Comparison of ENCODE assay signal across 8 cellular contexts in genomic region chr19:50329926-50330294, GRCh38. TPM values are rescaled to one million over a fixed set of nuclear protein-coding genes. Genes with fewer than 3 reads are reported as not detected.
A peak's percentile ranks its signal among the peaks of the same experiment; 100 is the strongest.
DNase-seq lines count a peak whose midpoint lies in the region; ATAC-seq and TF ChIP-seq lines count a peak whose summit lies in the region.
"Not testable (repeated sequence)": the region's sequence is repeated elsewhere in the genome, so short reads cannot be mapped to it uniquely, and the experiment has no call there.

No MANE protein-coding gene starts in this region.

- H3K4me1 ChIP-seq in CD8-positive, alpha-beta memory T cell (ENCODE audit: insufficient read depth, low read length) = peaks cover 55% of the 10 kb centered on the region
- H3K4me1 ChIP-seq in adrenal gland (replicated peaks in 1 of 2) (peaks cover 12 to 13% of the 10 kb centered on the region in 2 donors), liver (ENCODE audit: control insufficient read depth in 4 of 4, insufficient read depth in 4 of 4, low read length in 3 of 4) (peaks cover 22 to 67% (median 47%) of the 10 kb centered on the region in 4 donors), trophoblast cell (ENCODE audit: control insufficient read depth in 1 of 2, insufficient read depth in 2 of 2, low read length in 2 of 2) (peaks cover 23 to 36% of the 10 kb centered on the region in 2 experiments), thoracic aorta (ENCODE audit: control insufficient read depth in 1 of 2, low read depth in 2 of 2) (peaks cover 11 to 36% of the 10 kb centered on the region in 2 donors)

- peak overlapping the region; percentile 59 for H3K27ac ChIP-seq in CD8-positive, alpha-beta memory T cell (ENCODE audit: low read depth, low read length)
- H3K27ac ChIP-seq in adrenal gland = peak overlapping the region in 4 of 5 donors; percentile 4 to 69 (median 38)
- H3K27ac ChIP-seq in liver (ENCODE audit: low read depth in 1 of 2, low read length in 2 of 2) = peak overlapping the region; percentile 63 to 81
- peak overlapping the region; percentile 91 for H3K27ac ChIP-seq in trophoblast cell (ENCODE audit: low read depth, low read length)
- H3K27ac ChIP-seq in thoracic aorta = peak overlapping the region; percentile 3 to 43

- WGBS in adrenal gland, 4 donors = 14 to 19% (median 17%) methylated on average over 18 of the region's 18 CpGs
- 26% methylated on average over 18 of the region's 18 CpGs for WGBS in liver
- WGBS in trophoblast cell (ENCODE audit: extremely low coverage, insufficient coverage, insufficient read length) = no CpG with 5 or more reads among the region's 18 CpGs

- not testable (repeated sequence) for H3K36me3 Mint-ChIP-seq in CD8-positive, alpha-beta memory T cell
- peaks cover 18% of the 10 kb centered on the region for H3K36me3 Mint-ChIP-seq in activated CD4-positive, alpha-beta T cell treated with anti-CD3 and anti-CD28 coated beads for 36 hours (ENCODE audit: low read depth)

- CTCF ChIA-PET in CD8-positive, alpha-beta memory T cell (lab: Charles Lee) = not testable (repeated sequence)
- CTCF ChIA-PET in activated CD4-positive, alpha-beta T cell treated with anti-CD3 and anti-CD28 coated beads for 36 hours (lab: Charles Lee) = interaction anchor here (0.8 to 1.0 kb wide), 3 partner anchors 11 to 1378 kb away, joined by 3 read pairs; no protein-coding TSS in a partner anchor

- intact Hi-C loops in activated CD4-positive, alpha-beta T cell treated with anti-CD3 and anti-CD28 coated beads for 36 hours (cut with DNase I, micrococcal nuclease) = loop anchor here (1.0 to 5.0 kb wide), 8 partner anchors 29 to 474 kb away; partner anchors contain the start of genes AKT1S1 (in 1 of the 2), JOSD2 (in 1 of the 2), NR1H2 (in 1 of the 2) and TBC1D17 (in 1 of the 2)
- intact Hi-C loops in adrenal gland (cut with DNase I) = not testable (repeated sequence)

- H3K9me3 Mint-ChIP-seq in CD8-positive, alpha-beta memory T cell = peaks cover 4 to 29% (median 20%) of the 10 kb centered on the region in 5 donors
- not testable (repeated sequence) for H3K9me3 Mint-ChIP-seq in activated CD4-positive, alpha-beta T cell treated with anti-CD3 and anti-CD28 coated beads for 36 hours (ENCODE audit: low read depth)

- not testable (repeated sequence) for H3K36me3 ChIP-seq in CD8-positive, alpha-beta memory T cell (ENCODE audit: insufficient read depth, low read length); adrenal gland (replicated peaks in 1 of 2); liver (ENCODE audit: control insufficient read depth in 4 of 4, insufficient read depth in 3 of 4, low read depth in 1 of 4, low read length in 3 of 4); trophoblast cell (ENCODE audit: control insufficient read depth in 1 of 2, insufficient read depth in 2 of 2, low read length in 2 of 2); thoracic aorta

- peak overlapping the region; percentile 71 for H2BK5ac ChIP-seq in trophoblast cell (ENCODE audit: low read depth, low read length, poor library complexity)

- H3K14ac ChIP-seq in trophoblast cell (ENCODE audit: low read length) = peak overlapping the region; percentile 85

- H3K4me1 Mint-ChIP-seq in CD8-positive, alpha-beta memory T cell = peaks cover 44 to 72% (median 62%) of the 10 kb centered on the region in 3 donors
- H3K4me1 Mint-ChIP-seq in activated CD4-positive, alpha-beta T cell treated with anti-CD3 and anti-CD28 coated beads for 36 hours = peaks cover 64% of the 10 kb centered on the region

- H2AK5ac ChIP-seq in trophoblast cell (ENCODE audit: low read length) = not testable (repeated sequence)

- peak overlapping the region; percentile 1 for H4K12ac ChIP-seq in trophoblast cell (ENCODE audit: low read depth, low read length)

- H3K79me2 ChIP-seq in trophoblast cell (ENCODE audit: control insufficient read depth, insufficient read depth, low read length, poor library complexity) = peaks cover 25% of the 10 kb centered on the region

- TF ChIP-seq POLR2A in adrenal gland (IDR thresholded peaks at IDR 0.05) = not testable (repeated sequence)

- peak overlapping the region; percentile 59 to 82 (median 74) for H3K4me3 Mint-ChIP-seq in CD8-positive, alpha-beta memory T cell
- peak overlapping the region; percentile 75 for H3K4me3 Mint-ChIP-seq in activated CD4-positive, alpha-beta T cell treated with anti-CD3 and anti-CD28 coated beads for 36 hours

- H4K8ac ChIP-seq in trophoblast cell (ENCODE audit: low read depth, low read length) = peak overlapping the region; percentile 48

- TF ChIP-seq CTCF in adrenal gland (IDR thresholded peaks at IDR 0.05); epithelial cell of proximal tubule (conservative IDR thresholded peaks at IDR 0.05; ENCODE audit: low read depth, low read length); liver (IDR thresholded peaks at IDR 0.05; ENCODE audit: low read depth, low read length, missing input control); thoracic aorta (IDR thresholded peaks at IDR 0.05): not testable (repeated sequence)

- H2AFZ ChIP-seq in trophoblast cell (ENCODE audit: insufficient read depth, low read length, poor library complexity) = peak overlapping the region; percentile 0

- H3K27ac Mint-ChIP-seq in CD8-positive, alpha-beta memory T cell = peak overlapping the region in 7 of 8 donors; percentile 61 to 93 (median 75)
- H3K27ac Mint-ChIP-seq in activated CD4-positive, alpha-beta T cell treated with anti-CD3 and anti-CD28 coated beads for 36 hours = peak overlapping the region; percentile 86

- H3K9ac ChIP-seq in liver (ENCODE audit: low read depth in 1 of 2, low read length in 2 of 2) = not testable (repeated sequence)
- peak overlapping the region; percentile 84 for H3K9ac ChIP-seq in trophoblast cell (ENCODE audit: low read length)

- peaks cover 65 to 69% of the 10 kb centered on the region in 2 donors for H3K27me3 Mint-ChIP-seq in CD8-positive, alpha-beta memory T cell
- H3K27me3 Mint-ChIP-seq in activated CD4-positive, alpha-beta T cell treated with anti-CD3 and anti-CD28 coated beads for 36 hours = peaks cover 33% of the 10 kb centered on the region

- DNase-seq in CD8-positive, alpha-beta memory T cell; Jurkat, Clone E6-1 (ENCODE audit: low read depth, low spot score); epithelial cell of proximal tubule (ENCODE audit: low read depth); trophoblast cell; thoracic aorta (ENCODE audit: low spot score): not testable (repeated sequence)
- DNase-seq in activated CD4-positive, alpha-beta T cell treated with anti-CD3 and anti-CD28 coated beads for 36 hours = peak; percentile 42
- peak in 1 of 7 donors; percentile 18 for DNase-seq in adrenal gland

- peak overlapping the region; percentile 59 for H4K91ac ChIP-seq in trophoblast cell (ENCODE audit: low read depth, low read length)

- not testable (repeated sequence) for H2BK12ac ChIP-seq in trophoblast cell (ENCODE audit: low read length)

- H3K18ac ChIP-seq in trophoblast cell (ENCODE audit: low read length) = peak overlapping the region; percentile 3

- TF ChIP-seq RAD21 in liver (IDR thresholded peaks at IDR 0.05) = not testable (repeated sequence)

- peak overlapping the region; percentile 16 for H2BK120ac ChIP-seq in trophoblast cell (ENCODE audit: insufficient read depth, low read length, poor library complexity)

- not testable (repeated sequence) for H3K23ac ChIP-seq in trophoblast cell (ENCODE audit: low read length)

- peaks cover 52% of the 10 kb centered on the region for H3K27me3 ChIP-seq in CD8-positive, alpha-beta memory T cell (ENCODE audit: insufficient read depth, low read length, poor library complexity, severe bottlenecking)
- H3K27me3 ChIP-seq in adrenal gland = peaks cover 12% of the 10 kb centered on the region
- H3K27me3 ChIP-seq in liver (ENCODE audit: control insufficient read depth in 4 of 4, insufficient read depth in 4 of 4, low read length in 3 of 4); trophoblast cell (ENCODE audit: insufficient read depth, low read length): not testable (repeated sequence)
- peaks cover 15% of the 10 kb centered on the region for H3K27me3 ChIP-seq in thoracic aorta (replicated peaks; ENCODE audit: insufficient read depth)

- peak overlapping the region; percentile 65 for H3K4me2 ChIP-seq in trophoblast cell (ENCODE audit: low read length)

- H3K4ac ChIP-seq in trophoblast cell (ENCODE audit: low read depth, low read length) = peak overlapping the region; percentile 1

- not testable (repeated sequence) for ATAC-seq in activated CD4-positive, alpha-beta T cell treated with anti-CD3 and anti-CD28 coated beads for 36 hours; thoracic aorta (ENCODE audit: insufficient number of reproducible peaks, low FRiP score, low read depth)

- H3K4me3 ChIP-seq in CD8-positive, alpha-beta memory T cell (ENCODE audit: low read length) = peak overlapping the region; percentile 61
- peak overlapping the region; percentile 45 for H3K4me3 ChIP-seq in Jurkat, Clone E6-1 (ENCODE audit: low read length)
- H3K4me3 ChIP-seq in adrenal gland (peak overlapping the region in 1 of 4 donors; percentile 43), epithelial cell of proximal tubule (ENCODE audit: low read depth, low read length) (peak overlapping the region; percentile 70), trophoblast cell (ENCODE audit: low read depth, low read length) (peak overlapping the region; percentile 83), thoracic aorta (peak overlapping the region; percentile 57)
- H3K4me3 ChIP-seq in liver (ENCODE audit: low read depth in 1 of 3, low read length in 3 of 3) = not testable (repeated sequence)

- not testable (repeated sequence) for H3K9me3 ChIP-seq in CD8-positive, alpha-beta memory T cell (ENCODE audit: low read length); adrenal gland (replicated peaks in 1 of 3); liver (ENCODE audit: control insufficient read depth in 4 of 4, low read length in 3 of 4); trophoblast cell (ENCODE audit: insufficient read depth, low read depth, low read length); thoracic aorta

- peaks cover 46% of the 10 kb centered on the region for H3K79me1 ChIP-seq in trophoblast cell (ENCODE audit: low read length)

- POLR2A ChIA-PET in CD8-positive, alpha-beta memory T cell (lab: Charles Lee); activated CD4-positive, alpha-beta T cell treated with anti-CD3 and anti-CD28 coated beads for 36 hours (lab: Charles Lee): not testable (repeated sequence)

RNA-seq across cellular contexts. Expression of gene KCNC3, which starts 0.7 kb away (rescaled TPM):
- under 1 TPM; 0.68 to 0.73 TPM for total RNA-seq in CD8-positive, alpha-beta memory T cell
- not detected for polyA plus RNA-seq in CD8-positive, alpha-beta memory T cell
- polyA plus RNA-seq in Jurkat, Clone E6-1 (2012; ENCODE audit: insufficient read depth, insufficient read length) = 0.96 TPM
- 1 to 10 TPM; 9.1 to 9.7 TPM for total RNA-seq in activated CD4-positive, alpha-beta T cell treated with anti-CD3 and anti-CD28 coated beads for 36 hours
- total RNA-seq in adrenal gland = 1 to 10 TPM in 6 of 8 donors, under 1 TPM in 2; 0.17 to 3.0 (median 1.5) TPM
- 1 to 10 TPM in 1 of 3 donors, under 1 TPM in 2; 0.79 to 7.3 (median 0.88) TPM for polyA plus RNA-seq in adrenal gland
- total RNA-seq in epithelial cell of proximal tubule = 0.07 and 0.35 TPM in 2 replicates
- total RNA-seq in liver = 1 to 10 TPM in 1 of 2 donors, under 1 TPM in 1; 0.84 to 1.4 TPM
- 1 to 10 TPM in 1 of 2 donors, under 1 TPM in 1; 0.56 to 1.6 TPM for polyA plus RNA-seq in liver
- 22.5 and 22.6 TPM in 2 replicates for polyA plus RNA-seq in trophoblast cell (2013)
- total RNA-seq in thoracic aorta = 1 to 10 TPM; 1.3 to 4.2 TPM

RNA-seq across cellular contexts. Expression of gene NAPSA, which starts 35.5 kb away (rescaled TPM):
- total RNA-seq in CD8-positive, alpha-beta memory T cell = 10 to 100 TPM; 19.7 to 22.5 TPM
- 1.6 TPM for polyA plus RNA-seq in CD8-positive, alpha-beta memory T cell
- polyA plus RNA-seq in Jurkat, Clone E6-1 (2012; ENCODE audit: insufficient read depth, insufficient read length) = 1.6 TPM
- total RNA-seq in activated CD4-positive, alpha-beta T cell treated with anti-CD3 and anti-CD28 coated beads for 36 hours = 10 to 100 TPM; 44.0 to 63.4 TPM
- total RNA-seq in adrenal gland (1 to 10 TPM in 2 of 8 donors, under 1 TPM in 4, not detected in 2; 0.14 to 4.5 (median 0.74) TPM), epithelial cell of proximal tubule (0.14 and 3.3 TPM in 2 replicates), liver (under 1 TPM; 0.28 to 0.59 TPM), thoracic aorta (not detected)
- polyA plus RNA-seq in adrenal gland (1 to 10 TPM in 1 of 3 donors, under 1 TPM in 1, not detected in 1; 0.61 to 1.4 TPM), liver (under 1 TPM; 0.50 to 0.74 TPM)
- 0.25 and 0.26 TPM in 2 replicates for polyA plus RNA-seq in trophoblast cell (2013)

RNA-seq across cellular contexts. Expression of gene NR1H2, which starts 46.3 kb away (rescaled TPM):
- total RNA-seq in CD8-positive, alpha-beta memory T cell = 10 to 100 TPM; 79.7 to 82.3 TPM
- polyA plus RNA-seq in CD8-positive, alpha-beta memory T cell = 95.5 TPM
- 23.3 TPM for polyA plus RNA-seq in Jurkat, Clone E6-1 (2012; ENCODE audit: insufficient read depth, insufficient read length)
- 10 to 100 TPM; 50.3 to 53.6 TPM for total RNA-seq in activated CD4-positive, alpha-beta T cell treated with anti-CD3 and anti-CD28 coated beads for 36 hours
- total RNA-seq in adrenal gland = 100 to 1,000 TPM in 4 of 8 donors, 10 to 100 TPM in 4; 75.3 to 148 (median 105) TPM
- polyA plus RNA-seq in adrenal gland = 100 to 1,000 TPM in 2 of 3 donors, 10 to 100 TPM in 1; 16.5 to 144 (median 102) TPM
- 56.4 and 67.5 TPM in 2 replicates for total RNA-seq in epithelial cell of proximal tubule
- 10 to 100 TPM; 30.8 to 58.1 TPM for total RNA-seq in liver
- polyA plus RNA-seq in liver = 10 to 100 TPM; 30.4 to 36.6 TPM
- 21.2 and 22.6 TPM in 2 replicates for polyA plus RNA-seq in trophoblast cell (2013)
- 100 to 1,000 TPM; 113 to 138 TPM for total RNA-seq in thoracic aorta

RNA-seq across cellular contexts. Expression of gene POLD1, which starts 54.2 kb away (rescaled TPM):
- total RNA-seq in CD8-positive, alpha-beta memory T cell = 100 to 1,000 TPM; 154 to 160 TPM
- polyA plus RNA-seq in CD8-positive, alpha-beta memory T cell = 29.4 TPM
- 140 TPM for polyA plus RNA-seq in Jurkat, Clone E6-1 (2012; ENCODE audit: insufficient read depth, insufficient read length)
- total RNA-seq in activated CD4-positive, alpha-beta T cell treated with anti-CD3 and anti-CD28 coated beads for 36 hours = 100 to 1,000 TPM; 220 to 227 TPM
- 10 to 100 TPM in 7 of 8 donors, 1 to 10 TPM in 1; 8.4 to 59.0 (median 15.3) TPM for total RNA-seq in adrenal gland
- 10 to 100 TPM in 2 of 3 donors, 1 to 10 TPM in 1; 1.9 to 93.9 (median 40.1) TPM for polyA plus RNA-seq in adrenal gland
- total RNA-seq in epithelial cell of proximal tubule = 89.4 and 90.6 TPM in 2 replicates
- total RNA-seq in liver = 10 to 100 TPM in 1 of 2 donors, 1 to 10 TPM in 1; 7.5 to 57.1 TPM
- polyA plus RNA-seq in liver = 1 to 10 TPM; 8.0 to 8.5 TPM
- 42.3 and 44.2 TPM in 2 replicates for polyA plus RNA-seq in trophoblast cell (2013)
- 10 to 100 TPM; 12.8 to 39.5 TPM for total RNA-seq in thoracic aorta

Comparison
In these comparisons a context has a peak if more than half of its experiments do, and no peak if none do; other contexts are left out.
1. H3K27ac ChIP-seq: peak in every context shown above with its lines; median percentile 91 in trophoblast cell; 72 in liver; 59 in CD8-positive, alpha-beta memory T cell; 38 in adrenal gland; 23 in thoracic aorta.